In the genomic region with DNA sequence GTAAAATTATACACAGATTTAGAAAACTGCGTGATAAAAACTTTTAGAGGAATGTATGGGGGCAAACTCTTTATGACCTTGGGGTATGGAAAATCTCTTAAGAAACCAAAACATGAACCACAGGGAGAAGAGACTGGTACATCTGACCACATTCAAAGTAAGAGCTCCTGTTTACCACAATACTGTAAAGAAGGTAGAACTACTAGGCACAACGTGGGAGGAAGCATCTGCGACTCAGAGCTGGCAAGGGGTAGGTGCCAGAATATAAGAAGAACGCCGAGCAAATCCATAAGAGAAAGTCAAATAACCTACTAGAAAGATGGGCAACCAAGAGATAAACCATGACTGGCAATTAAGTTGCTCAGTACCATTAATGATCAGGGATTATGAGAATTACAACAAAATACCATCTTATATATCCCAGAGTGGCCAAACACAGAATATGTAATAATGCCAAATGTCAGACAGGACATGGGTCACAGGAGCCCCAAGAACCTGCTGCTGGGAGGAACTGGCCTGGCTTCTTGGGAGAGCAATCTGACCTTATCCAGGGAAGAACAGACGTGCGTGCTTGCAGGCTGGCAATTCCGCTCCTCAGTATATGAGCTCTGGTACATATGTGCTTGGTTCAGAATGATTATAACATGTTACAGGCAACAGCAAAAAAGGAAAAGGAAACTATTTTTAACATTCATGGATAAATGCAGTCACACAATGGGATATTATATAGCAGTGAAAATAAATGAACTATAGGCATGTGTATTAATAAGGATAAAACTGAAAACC, we compare ENCODE assay signal across 22 cellular contexts. TPM values are rescaled to one million over a fixed set of nuclear protein-coding genes. Genes with fewer than 3 reads are reported as not detected.
DNase-seq lines count a peak whose midpoint lies in the region; ATAC-seq, FAIRE-seq and TF ChIP-seq lines count a peak whose summit lies in the region.
"Had no signal": no experiment of that assay in that cellular context is flagged by ENCODE, and none has a peak within 500 bp of the region (broad histone marks: within the 10 kb centered on the region; RNA-seq: fewer than 3 reads in every experiment).

No MANE protein-coding gene starts in this region.

- H3K9me3 Mint-ChIP-seq in activated CD4-positive, alpha-beta memory T cell treated with anti-CD3 and anti-CD28 coated beads for 36 hours, result no peaks in the 10 kb centered on the region
- H3K9me3 Mint-ChIP-seq in activated CD4-positive, alpha-beta memory T cell treated with anti-CD3 and anti-CD28 coated beads, Interleukin-2, amount 10 ng/mL, durations not matched to agents 7 days and 5 days, result no peaks in the 10 kb centered on the region
- H3K9me3 Mint-ChIP-seq in activated T-helper 1 cell treated with anti-CD3 and anti-CD28 coated beads, Interleukin-12 subunit alpha, Interleukin-12 subunit beta, Interleukin-2, Interleukin-4 antibody, amounts not matched to agents 30 ng/mL and 10 ng/mL and 1 ng/mL, durations not matched to agents 14 hours and 24 hours and 36 hours, result no peaks in the 10 kb centered on the region
- H3K9me3 Mint-ChIP-seq in stimulated activated naive CD8-positive, alpha-beta T cell treated with anti-CD3 and anti-CD28 coated beads, Interleukin-15, Interleukin-2, amounts not matched to agents 100 ng/mL and 50 ng/mL, for 24 hours, result no peaks in the 10 kb centered on the region
- H3K9me3 Mint-ChIP-seq in natural killer cell, result no peaks in the 10 kb centered on the region
- H3K9me3 Mint-ChIP-seq: HFFc6 had no signal

- intact Hi-C loops in activated CD4-positive, alpha-beta memory T cell treated with anti-CD3 and anti-CD28 coated beads for 36 hours (cut with micrococcal nuclease), result no loop called here
- intact Hi-C loops in activated T-helper 1 cell treated with anti-CD3 and anti-CD28 coated beads, Interleukin-12 subunit alpha, Interleukin-12 subunit beta, Interleukin-2, Interleukin-4 antibody, amounts not matched to agents 30 ng/mL and 10 ng/mL and 1 ng/mL, durations not matched to agents 14 hours and 24 hours and 36 hours (cut with micrococcal nuclease), result loop anchor here (5.0 kb wide), 1 partner anchor 34 kb away; no protein-coding TSS in a partner anchor
- intact Hi-C loops in natural killer cell (cut with micrococcal nuclease), result loop anchor here (2.0 kb wide), 1 partner anchor 59 kb away; no protein-coding TSS in a partner anchor

- H3K36me3 Mint-ChIP-seq in activated CD4-positive, alpha-beta memory T cell treated with anti-CD3 and anti-CD28 coated beads for 36 hours, result peaks cover 6% of the 10 kb centered on the region
- no peaks in the 10 kb centered on the region for H3K36me3 Mint-ChIP-seq in activated CD4-positive, alpha-beta memory T cell treated with anti-CD3 and anti-CD28 coated beads, Interleukin-2, amount 10 ng/mL, durations not matched to agents 7 days and 5 days (ENCODE audit: low read depth)
- H3K36me3 Mint-ChIP-seq in activated T-helper 1 cell treated with anti-CD3 and anti-CD28 coated beads, Interleukin-12 subunit alpha, Interleukin-12 subunit beta, Interleukin-2, Interleukin-4 antibody, amounts not matched to agents 30 ng/mL and 10 ng/mL and 1 ng/mL, durations not matched to agents 14 hours and 24 hours and 36 hours (ENCODE audit: low read depth), result peaks cover 7% of the 10 kb centered on the region
- peaks cover 46% of the 10 kb centered on the region for H3K36me3 Mint-ChIP-seq in stimulated activated naive CD8-positive, alpha-beta T cell treated with anti-CD3 and anti-CD28 coated beads, Interleukin-15, Interleukin-2, amounts not matched to agents 100 ng/mL and 50 ng/mL, for 24 hours (ENCODE audit: low read depth)
- no peaks in the 10 kb centered on the region for H3K36me3 Mint-ChIP-seq in natural killer cell

- no peak for DNase-seq in activated CD4-positive, alpha-beta memory T cell treated with anti-CD3 and anti-CD28 coated beads for 36 hours
- no peak for DNase-seq in activated CD4-positive, alpha-beta memory T cell treated with anti-CD3 and anti-CD28 coated beads, Interleukin-2, amount 10 ng/mL, durations not matched to agents 7 days and 5 days
- no peak for DNase-seq in GM12891 (ENCODE audit: insufficient read length, low spot score)
- DNase-seq in activated T-helper 1 cell treated with anti-CD3 and anti-CD28 coated beads, Interleukin-12 subunit alpha, Interleukin-12 subunit beta, Interleukin-2, Interleukin-4 antibody, amounts not matched to agents 30 ng/mL and 10 ng/mL and 1 ng/mL, durations not matched to agents 14 hours and 24 hours and 36 hours (ENCODE audit: low spot score), result no peak
- no peak for DNase-seq in natural killer cell
- no peak for DNase-seq in AML-193 (lab: John Stamatoyannopoulos, UW)
- DNase-seq: BE2C; CD4-positive, CD25-positive, alpha-beta regulatory T cell; DMS79; H7; HFFc6; NCI-H1092 treated with DMSO at 0.1 percent for 48 hours; NCI-H146; NCI-H2029 treated with DMSO at 0.1 percent for 48 hours; NCI-H226; NCI-H510A treated with DMSO at 0.1 percent for 48 hours; NCI-H774; SIG-M5; SK-N-SH had no signal

- CTCF ChIA-PET in activated CD4-positive, alpha-beta memory T cell treated with anti-CD3 and anti-CD28 coated beads for 36 hours (lab: Charles Lee), result interaction anchor here (1.3 kb wide), 1 partner anchor 34 kb away, joined by 3 read pairs; no protein-coding TSS in a partner anchor
- CTCF ChIA-PET in activated CD4-positive, alpha-beta memory T cell treated with anti-CD3 and anti-CD28 coated beads, Interleukin-2, amount 10 ng/mL, durations not matched to agents 7 days and 5 days (lab: Charles Lee), result no interaction called here

- no peak overlapping the region for H3K4me3 Mint-ChIP-seq in activated CD4-positive, alpha-beta memory T cell treated with anti-CD3 and anti-CD28 coated beads for 36 hours
- H3K4me3 Mint-ChIP-seq in activated CD4-positive, alpha-beta memory T cell treated with anti-CD3 and anti-CD28 coated beads, Interleukin-2, amount 10 ng/mL, durations not matched to agents 7 days and 5 days, result no peak overlapping the region
- H3K4me3 Mint-ChIP-seq in activated T-helper 1 cell treated with anti-CD3 and anti-CD28 coated beads, Interleukin-12 subunit alpha, Interleukin-12 subunit beta, Interleukin-2, Interleukin-4 antibody, amounts not matched to agents 30 ng/mL and 10 ng/mL and 1 ng/mL, durations not matched to agents 14 hours and 24 hours and 36 hours, result no peak overlapping the region
- H3K4me3 Mint-ChIP-seq in stimulated activated naive CD8-positive, alpha-beta T cell treated with anti-CD3 and anti-CD28 coated beads, Interleukin-15, Interleukin-2, amounts not matched to agents 100 ng/mL and 50 ng/mL, for 24 hours, result no peak overlapping the region
- no peak overlapping the region for H3K4me3 Mint-ChIP-seq in natural killer cell
- H3K4me3 Mint-ChIP-seq: CD4-positive, CD25-positive, alpha-beta regulatory T cell; HFFc6 had no signal

- peaks cover 54% of the 10 kb centered on the region for H3K4me1 Mint-ChIP-seq in activated CD4-positive, alpha-beta memory T cell treated with anti-CD3 and anti-CD28 coated beads for 36 hours (ENCODE audit: low read depth)
- H3K4me1 Mint-ChIP-seq in activated CD4-positive, alpha-beta memory T cell treated with anti-CD3 and anti-CD28 coated beads, Interleukin-2, amount 10 ng/mL, durations not matched to agents 7 days and 5 days, result no peaks in the 10 kb centered on the region
- H3K4me1 Mint-ChIP-seq in activated T-helper 1 cell treated with anti-CD3 and anti-CD28 coated beads, Interleukin-12 subunit alpha, Interleukin-12 subunit beta, Interleukin-2, Interleukin-4 antibody, amounts not matched to agents 30 ng/mL and 10 ng/mL and 1 ng/mL, durations not matched to agents 14 hours and 24 hours and 36 hours (ENCODE audit: low read depth), result peaks cover 24% of the 10 kb centered on the region
- peaks cover 53% of the 10 kb centered on the region for H3K4me1 Mint-ChIP-seq in stimulated activated naive CD8-positive, alpha-beta T cell treated with anti-CD3 and anti-CD28 coated beads, Interleukin-15, Interleukin-2, amounts not matched to agents 100 ng/mL and 50 ng/mL, for 24 hours (ENCODE audit: low read depth)
- peaks cover 11% of the 10 kb centered on the region in 2 donors for H3K4me1 Mint-ChIP-seq in natural killer cell

- no peaks in the 10 kb centered on the region for H3K27me3 Mint-ChIP-seq in activated CD4-positive, alpha-beta memory T cell treated with anti-CD3 and anti-CD28 coated beads for 36 hours
- H3K27me3 Mint-ChIP-seq in activated CD4-positive, alpha-beta memory T cell treated with anti-CD3 and anti-CD28 coated beads, Interleukin-2, amount 10 ng/mL, durations not matched to agents 7 days and 5 days, result no peaks in the 10 kb centered on the region
- no peaks in the 10 kb centered on the region for H3K27me3 Mint-ChIP-seq in activated T-helper 1 cell treated with anti-CD3 and anti-CD28 coated beads, Interleukin-12 subunit alpha, Interleukin-12 subunit beta, Interleukin-2, Interleukin-4 antibody, amounts not matched to agents 30 ng/mL and 10 ng/mL and 1 ng/mL, durations not matched to agents 14 hours and 24 hours and 36 hours (ENCODE audit: insufficient read depth)
- H3K27me3 Mint-ChIP-seq in stimulated activated naive CD8-positive, alpha-beta T cell treated with anti-CD3 and anti-CD28 coated beads, Interleukin-15, Interleukin-2, amounts not matched to agents 100 ng/mL and 50 ng/mL, for 24 hours, result no peaks in the 10 kb centered on the region
- no peaks in the 10 kb centered on the region for H3K27me3 Mint-ChIP-seq in natural killer cell (ENCODE audit: low read depth in 2 of 2)
- H3K27me3 Mint-ChIP-seq: CD4-positive, CD25-positive, alpha-beta regulatory T cell had no signal

- POLR2A ChIA-PET in activated CD4-positive, alpha-beta memory T cell treated with anti-CD3 and anti-CD28 coated beads for 36 hours (lab: Charles Lee), result no interaction called here
- POLR2A ChIA-PET in activated CD4-positive, alpha-beta memory T cell treated with anti-CD3 and anti-CD28 coated beads, Interleukin-2, amount 10 ng/mL, durations not matched to agents 7 days and 5 days (lab: Charles Lee), result no interaction called here

- no peak for TF ChIP-seq CTCF in natural killer cell (IDR thresholded peaks at IDR 0.05)

- H3K27ac Mint-ChIP-seq in activated CD4-positive, alpha-beta memory T cell treated with anti-CD3 and anti-CD28 coated beads for 36 hours, result peak overlapping the region; percentile 19
- no peak overlapping the region for H3K27ac Mint-ChIP-seq in activated CD4-positive, alpha-beta memory T cell treated with anti-CD3 and anti-CD28 coated beads, Interleukin-2, amount 10 ng/mL, durations not matched to agents 7 days and 5 days
- H3K27ac Mint-ChIP-seq in activated T-helper 1 cell treated with anti-CD3 and anti-CD28 coated beads, Interleukin-12 subunit alpha, Interleukin-12 subunit beta, Interleukin-2, Interleukin-4 antibody, amounts not matched to agents 30 ng/mL and 10 ng/mL and 1 ng/mL, durations not matched to agents 14 hours and 24 hours and 36 hours, result peak overlapping the region; percentile 46
- peak overlapping the region; percentile 79 for H3K27ac Mint-ChIP-seq in stimulated activated naive CD8-positive, alpha-beta T cell treated with anti-CD3 and anti-CD28 coated beads, Interleukin-15, Interleukin-2, amounts not matched to agents 100 ng/mL and 50 ng/mL, for 24 hours
- H3K27ac Mint-ChIP-seq in natural killer cell, result no peak overlapping the region
- H3K27ac Mint-ChIP-seq: CD4-positive, CD25-positive, alpha-beta regulatory T cell; HFFc6 had no signal

- TF ChIP-seq POLR2A in GM12891 (IDR thresholded peaks at IDR 0.05; ENCODE audit: low read depth, low read length), result no peak

- ATAC-seq in natural killer cell, result no peak
- ATAC-seq: Panc1 had no signal

- FAIRE-seq in GM12891 (lab: Jason Lieb, UNC), result peak; percentile 26
- FAIRE-seq: A204.1 had no signal

RNA-seq across cellular contexts. Expression of a gene that starts 50.2 kb away (rescaled TPM):
- 1 to 10 TPM; 6.7 to 6.9 TPM for total RNA-seq in activated CD4-positive, alpha-beta memory T cell treated with anti-CD3 and anti-CD28 coated beads for 36 hours
- not detected for total RNA-seq in activated CD4-positive, alpha-beta memory T cell treated with anti-CD3 and anti-CD28 coated beads, Interleukin-2, amount 10 ng/mL, durations not matched to agents 7 days and 5 days
- 0.03 TPM for polyA plus RNA-seq in GM12891 (2012; ENCODE audit: low read depth, missing spikeins)
- total RNA-seq in activated T-helper 1 cell treated with anti-CD3 and anti-CD28 coated beads, Interleukin-12 subunit alpha, Interleukin-12 subunit beta, Interleukin-2, Interleukin-4 antibody, amounts not matched to agents 30 ng/mL and 10 ng/mL and 1 ng/mL, durations not matched to agents 14 hours and 24 hours and 36 hours, result 30.1 and 32.3 TPM in 2 replicates
- not detected for total RNA-seq in natural killer cell
- total RNA-seq: HFFc6 had no signal
- polyA plus RNA-seq: CD4-positive, CD25-positive, alpha-beta regulatory T cell; SK-N-SH had no signal

Comparison
In these comparisons a context has a peak if more than half of its experiments do, and no peak if none do; other contexts are left out.
1. H3K27ac Mint-ChIP-seq: peak in activated CD4-positive, alpha-beta memory T cell treated with anti-CD3 and anti-CD28 coated beads for 36 hours (single experiment), activated T-helper 1 cell treated with anti-CD3 and anti-CD28 coated beads, Interleukin-12 subunit alpha, Interleukin-12 subunit beta, Interleukin-2, Interleukin-4 antibody, amounts not matched to agents 30 ng/mL and 10 ng/mL and 1 ng/mL, durations not matched to agents 14 hours and 24 hours and 36 hours (single experiment) and stimulated activated naive CD8-positive, alpha-beta T cell treated with anti-CD3 and anti-CD28 coated beads, Interleukin-15, Interleukin-2, amounts not matched to agents 100 ng/mL and 50 ng/mL, for 24 hours (single experiment); none in activated CD4-positive, alpha-beta memory T cell treated with anti-CD3 and anti-CD28 coated beads, Interleukin-2, amount 10 ng/mL, durations not matched to agents 7 days and 5 days (single experiment) and natural killer cell (0 of 2).
2. RNA of a gene that starts 50.2 kb away (total RNA-seq): 30.1 to 32.3 TPM in activated T-helper 1 cell treated with anti-CD3 and anti-CD28 coated beads, Interleukin-12 subunit alpha, Interleukin-12 subunit beta, Interleukin-2, Interleukin-4 antibody, amounts not matched to agents 30 ng/mL and 10 ng/mL and 1 ng/mL, durations not matched to agents 14 hours and 24 hours and 36 hours and 6.7 to 6.9 TPM in activated CD4-positive, alpha-beta memory T cell treated with anti-CD3 and anti-CD28 coated beads for 36 hours; not detected in activated CD4-positive, alpha-beta memory T cell treated with anti-CD3 and anti-CD28 coated beads, Interleukin-2, amount 10 ng/mL, durations not matched to agents 7 days and 5 days and not detected in natural killer cell; every median in the first group is over 4 times any median in the second.